10 cellular contexts compared by ENCODE assay signal in genomic region chr20:3719046-3719445, GRCh38. TPM values are rescaled to one million over a fixed set of nuclear protein-coding genes. Genes with fewer than 3 reads are reported as not detected.
"Had no signal": no experiment of that assay in that cellular context is flagged by ENCODE, and none has a peak within 500 bp of the region (broad histone marks: within the 10 kb centered on the region; RNA-seq: fewer than 3 reads in every experiment).

No MANE protein-coding gene starts in this region.

- H3K4me1 ChIP-seq: HAP-1 had no signal

- ATAC-seq: HCT116, K562 had no signal

- H3K4me3 ChIP-seq: GM23248, HAP-1, K562 had no signal

- DNase-seq: GM23248, GOT3, HFFc6, IMR-90 had no signal

- H3K9ac ChIP-seq: GM23248 had no signal

- H3K27ac ChIP-seq: GM23248 had no signal

- H3K36me3 ChIP-seq: HAP-1 had no signal

- H3K9me3 ChIP-seq: HAP-1 had no signal

RNA-seq across cellular contexts. Expression of gene SIGLEC1, which starts 6.6 kb away (rescaled TPM):
- total RNA-seq: GM23248, H4, H7, HFFc6, HT-29, IMR-90 had no signal

RNA-seq across cellular contexts. Expression of gene HSPA12B, which starts 13.4 kb away (rescaled TPM):
- total RNA-seq: GM23248, HFFc6, HT-29, IMR-90 had no signal

RNA-seq across cellular contexts. Expression of gene ADAM33, which starts 37.2 kb away (rescaled TPM):
- total RNA-seq: H4, HT-29, K562 had no signal

RNA-seq across cellular contexts. Expression of gene GFRA4, which starts 55.8 kb away (rescaled TPM):
- total RNA-seq: GM23248, H4, H7, HFFc6, HT-29, IMR-90, K562 had no signal
